8 cellular contexts compared by ENCODE assay signal in the genomic region with DNA sequence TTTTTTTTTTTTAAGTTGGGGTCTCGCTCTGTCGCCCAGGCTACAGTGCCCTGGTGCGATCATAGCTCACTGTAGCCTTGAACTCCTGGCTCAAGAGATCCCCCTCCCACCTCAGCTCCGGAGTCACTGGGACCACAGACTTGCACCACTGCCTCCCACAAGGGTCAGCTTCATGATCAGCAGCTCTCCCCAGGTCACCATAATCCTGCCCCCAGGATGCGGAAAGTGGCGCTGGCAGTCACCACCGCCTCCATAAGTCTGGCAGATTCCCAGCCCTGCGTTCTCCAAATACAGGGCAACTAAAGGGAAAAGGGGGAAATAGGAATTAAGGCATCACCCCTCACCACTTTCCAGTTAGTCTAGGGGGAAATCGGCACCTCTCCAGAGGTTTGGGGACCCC. TPM values are rescaled to one million over a fixed set of nuclear protein-coding genes. Genes with fewer than 3 reads are reported as not detected.
DNase-seq lines count a peak whose midpoint lies in the region; ATAC-seq and TF ChIP-seq lines count a peak whose summit lies in the region.

No MANE protein-coding gene starts in this region.

- no peaks in the 10 kb centered on the region for H3K79me2 ChIP-seq in PC-3 (ENCODE audit: low read length)

- no peak for DNase-seq in CD4-positive, alpha-beta memory T cell
- no peak for DNase-seq in PC-3
- peak; percentile 44 for DNase-seq in endodermal cell
- DNase-seq in posterior vena cava (ENCODE audit: low spot score): peak; percentile 68
- no peak for DNase-seq in HAP-1 (ENCODE audit: low spot score in 2 of 2)
- DNase-seq in endothelial cell (ENCODE audit: low spot score): no peak
- no peak for DNase-seq in T-helper 9 cell

- in situ Hi-C loops in HAP-1 (cut with MboI; ENCODE audit: low sequenced_read_pairs): no loop called here

- H3K4me3 Mint-ChIP-seq in CD4-positive, alpha-beta memory T cell: peak overlapping the region in 3 of 8 donors; percentile 20 to 65 (median 27)
- peak overlapping the region; percentile 50 for H3K4me3 Mint-ChIP-seq in endodermal cell
- H3K4me3 Mint-ChIP-seq in endothelial cell (ENCODE audit: unreplicated experiment): no peak overlapping the region

- ATAC-seq in PC-3 (no peak), HG02973 (IDR thresholded peaks at IDR 0.05; ENCODE audit: unreplicated experiment) (no peak)

- peaks cover 67% of the 10 kb centered on the region for H3K4me1 ChIP-seq in CD4-positive, alpha-beta memory T cell (ENCODE audit: insufficient read depth, low read length)
- H3K4me1 ChIP-seq in PC-3 (ENCODE audit: insufficient read depth, low read length) (peaks cover 21% of the 10 kb centered on the region), endodermal cell (ENCODE audit: control insufficient read depth, insufficient read depth, low read length) (no peaks in the 10 kb centered on the region), HAP-1 (peaks cover 15% of the 10 kb centered on the region)

- no peaks in the 10 kb centered on the region for H3K27me3 ChIP-seq in CD4-positive, alpha-beta memory T cell (ENCODE audit: insufficient read depth, low read length)
- no peaks in the 10 kb centered on the region for H3K27me3 ChIP-seq in PC-3 (ENCODE audit: low read length)
- peaks cover 11% of the 10 kb centered on the region for H3K27me3 ChIP-seq in endodermal cell (ENCODE audit: control insufficient read depth, insufficient read depth, low read length, poor library complexity, severe bottlenecking)
- H3K27me3 ChIP-seq in HAP-1 (ENCODE audit: low read depth): no peaks in the 10 kb centered on the region

- TF ChIP-seq CTCF in PC-3 (conservative IDR thresholded peaks at IDR 0.05; ENCODE audit: low read depth, low read length): no peak
- TF ChIP-seq CTCF in endodermal cell (conservative IDR thresholded peaks at IDR 0.05): no peak
- TF ChIP-seq CTCF in endothelial cell (IDR thresholded peaks at IDR 0.05; ENCODE audit: unreplicated experiment): no peak

- H3K4me2 ChIP-seq in PC-3 (ENCODE audit: low read length): peak overlapping the region; percentile 85

- H3K9me3 Mint-ChIP-seq in CD4-positive, alpha-beta memory T cell: peaks cover 0 to 1% (median 0%) of the 10 kb centered on the region in 8 donors
- H3K9me3 Mint-ChIP-seq in endodermal cell (no peaks in the 10 kb centered on the region), endothelial cell (ENCODE audit: unreplicated experiment) (no peaks in the 10 kb centered on the region)

- POLR2A ChIA-PET in CD4-positive, alpha-beta memory T cell (lab: Charles Lee; ENCODE audit: partially characterized antibody): interaction anchor here (0.8 to 17.7 kb wide), 6 partner anchors 7 to 210 kb away, joined by 3 to 320 read pairs (median 3); a partner anchor contains a TSS
- POLR2A ChIA-PET in PC-3 (lab: Charles Lee; ENCODE audit: unreplicated experiment): no interaction called here

- H3K36me3 Mint-ChIP-seq in CD4-positive, alpha-beta memory T cell: no peaks in the 10 kb centered on the region
- H3K36me3 Mint-ChIP-seq in endodermal cell (ENCODE audit: low read depth) (no peaks in the 10 kb centered on the region), endothelial cell (ENCODE audit: low read depth, unreplicated experiment) (peaks cover 4% of the 10 kb centered on the region)

- peak overlapping the region; percentile 61; the same call in 1 of the 2 replicates for H2AFZ ChIP-seq in PC-3 (ENCODE audit: low read length)

- no TSS peak for BruUV-seq in PC-3 (replicated peaks; lab: Mats Ljungman, UMichigan)

- H3K4me3 ChIP-seq in CD4-positive, alpha-beta memory T cell (ENCODE audit: low read length in 2 of 2): peak overlapping the region in 1 of 2 donors; percentile 38
- peak overlapping the region; percentile 56; the same call in 1 of the 2 replicates for H3K4me3 ChIP-seq in PC-3 (ENCODE audit: low read length)
- peak overlapping the region; percentile 12 for H3K4me3 ChIP-seq in endodermal cell (ENCODE audit: low read length)
- H3K4me3 ChIP-seq in HAP-1: no peak overlapping the region

- no peaks in the 10 kb centered on the region for H3K9me2 ChIP-seq in PC-3 (replicated peaks; ENCODE audit: low read length)

- intact Hi-C loops in CD4-positive, alpha-beta memory T cell (cut with micrococcal nuclease): no loop called here
- intact Hi-C loops in PC-3 (cut with micrococcal nuclease): no loop called here
- intact Hi-C loops in posterior vena cava (cut with DNase I): no loop called here

- no peaks in the 10 kb centered on the region for H4K20me1 ChIP-seq in PC-3 (ENCODE audit: low read length)

- peaks cover 24 to 70% (median 47%) of the 10 kb centered on the region in 4 donors for H3K4me1 Mint-ChIP-seq in CD4-positive, alpha-beta memory T cell
- peaks cover 3% of the 10 kb centered on the region for H3K4me1 Mint-ChIP-seq in endodermal cell
- peaks cover 19% of the 10 kb centered on the region for H3K4me1 Mint-ChIP-seq in endothelial cell (ENCODE audit: unreplicated experiment)

- H3K9me3 ChIP-seq in CD4-positive, alpha-beta memory T cell (ENCODE audit: control insufficient read depth in 1 of 2, low read length in 2 of 2): no peaks in the 10 kb centered on the region
- H3K9me3 ChIP-seq in PC-3 (ENCODE audit: low read length): no peaks in the 10 kb centered on the region
- no peaks in the 10 kb centered on the region for H3K9me3 ChIP-seq in endodermal cell (ENCODE audit: control insufficient read depth, low read length)
- H3K9me3 ChIP-seq in HAP-1: no peaks in the 10 kb centered on the region

- H3K27ac Mint-ChIP-seq in CD4-positive, alpha-beta memory T cell: peak overlapping the region; percentile 39 to 93 (median 90)
- H3K27ac Mint-ChIP-seq in endodermal cell: no peak overlapping the region
- no peak overlapping the region for H3K27ac Mint-ChIP-seq in endothelial cell (ENCODE audit: unreplicated experiment)

- no peak overlapping the region for H3K9ac ChIP-seq in PC-3 (ENCODE audit: low read length)
- no peak overlapping the region for H3K9ac ChIP-seq in endodermal cell (ENCODE audit: extremely low read depth, low read length, poor library complexity, severe bottlenecking)

- no peaks in the 10 kb centered on the region for H3F3A ChIP-seq in PC-3 (ENCODE audit: low read length, unreplicated experiment)

- CTCF ChIA-PET in CD4-positive, alpha-beta memory T cell (lab: Charles Lee; ENCODE audit: partially characterized antibody): interaction anchor here (1.3 to 15.1 kb wide), 4 partner anchors 8 to 124 kb away, joined by 6 to 169 read pairs (median 32); a partner anchor contains a TSS
- CTCF ChIA-PET in PC-3 (lab: Charles Lee): interaction anchor here (0.6 kb wide), 1 partner anchor 509 kb away, joined by 3 read pairs; no protein-coding TSS in a partner anchor

- no peaks in the 10 kb centered on the region for H3K27me3 Mint-ChIP-seq in CD4-positive, alpha-beta memory T cell
- peaks cover 25% of the 10 kb centered on the region for H3K27me3 Mint-ChIP-seq in endodermal cell (ENCODE audit: insufficient read depth)
- peaks cover 1% of the 10 kb centered on the region for H3K27me3 Mint-ChIP-seq in endothelial cell (ENCODE audit: unreplicated experiment)

- peak overlapping the region; percentile 54 for H3K27ac ChIP-seq in CD4-positive, alpha-beta memory T cell (ENCODE audit: low read depth, low read length)
- no peak overlapping the region for H3K27ac ChIP-seq in PC-3 (ENCODE audit: low read length)
- no peak overlapping the region for H3K27ac ChIP-seq in endodermal cell (ENCODE audit: low read depth, low read length)

- no peaks in the 10 kb centered on the region for H3K36me3 ChIP-seq in CD4-positive, alpha-beta memory T cell (ENCODE audit: insufficient read depth, low read length)
- H3K36me3 ChIP-seq in PC-3 (ENCODE audit: low read depth, low read length) (no peaks in the 10 kb centered on the region), endodermal cell (ENCODE audit: control insufficient read depth, insufficient read depth, low read length) (no peaks in the 10 kb centered on the region), HAP-1 (replicated peaks) (no peaks in the 10 kb centered on the region)

- 85 to 90% methylated on average over 4 to 9 of the region's 9 CpGs for WGBS in endodermal cell (ENCODE audit: insufficient coverage in 1 of 2, insufficient read length in 1 of 2), 2 experiments

RNA-seq across cellular contexts. Expression of a gene that starts 5.2 kb away (rescaled TPM):
- 10 to 100 TPM; 80.0 to 83.8 TPM for total RNA-seq in CD4-positive, alpha-beta memory T cell
- 10 to 100 TPM; 31.4 to 69.6 TPM for polyA plus RNA-seq in CD4-positive, alpha-beta memory T cell
- total RNA-seq in PC-3 (2014; rRNA removed) (6.1 and 8.2 TPM in 2 replicates), endodermal cell (1 to 10 TPM; 1.8 to 3.5 TPM), posterior vena cava (100 to 1,000 TPM in 1 of 2 donors, 10 to 100 TPM in 1; 67.4 to 179 TPM), endothelial cell (ENCODE audit: unreplicated experiment) (16.4 TPM)
- 6.4 TPM for polyA plus RNA-seq in endodermal cell (2013, experiment 1 of 2)
- polyA plus RNA-seq in endodermal cell (2013, experiment 2 of 2): 6.9 TPM

RNA-seq across cellular contexts. Expression of a gene that starts 26.2 kb away (rescaled TPM):
- under 1 TPM in 1 of 2 experiments, not detected in 1; 0.22 TPM for total RNA-seq in CD4-positive, alpha-beta memory T cell
- not detected for polyA plus RNA-seq in CD4-positive, alpha-beta memory T cell
- total RNA-seq in PC-3 (2014; rRNA removed) (0.18 and 0.40 TPM in 2 replicates), endodermal cell (not detected), posterior vena cava (under 1 TPM in 1 of 2 donors, not detected in 1; 0.14 TPM), endothelial cell (ENCODE audit: unreplicated experiment) (not detected)
- not detected for polyA plus RNA-seq in endodermal cell (2013, experiment 1 of 2)
- not detected for polyA plus RNA-seq in endodermal cell (2013, experiment 2 of 2)

Comparison
In these comparisons a context has a peak if more than half of its experiments do, and no peak if none do; other contexts are left out.
1. DNase-seq: peak in endodermal cell (single experiment) and posterior vena cava (single experiment); none in CD4-positive, alpha-beta memory T cell (0 of 5), PC-3 (single experiment), HAP-1 (0 of 2), endothelial cell (single experiment) and T-helper 9 cell (single experiment).
2. H3K27ac Mint-ChIP-seq: peak in CD4-positive, alpha-beta memory T cell (7 of 7); none in endodermal cell (single experiment) and endothelial cell (single experiment).